ENCODE assay signal across 14 cellular contexts in the genomic region with DNA sequence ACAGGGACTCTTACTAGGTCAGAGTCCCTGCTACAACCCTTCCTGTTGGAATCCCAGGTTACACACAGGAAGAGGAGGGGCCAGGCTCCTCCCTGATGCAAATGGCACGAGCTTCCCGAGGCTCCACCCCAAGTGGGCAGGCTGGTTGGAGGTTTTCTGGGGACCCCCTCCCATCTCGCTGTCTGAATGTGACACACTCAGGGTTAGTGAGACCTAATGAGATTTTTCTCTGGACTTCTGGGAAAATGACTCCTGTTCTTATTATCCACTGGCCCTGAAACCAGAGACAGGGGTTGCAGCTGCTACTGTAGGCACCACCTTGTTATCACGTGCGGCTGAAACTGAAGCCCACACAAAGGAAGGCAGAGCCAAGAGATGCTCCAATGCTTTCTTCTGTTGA.
A peak's percentile ranks its signal among the peaks of the same experiment; 100 is the strongest.
DNase-seq lines count a peak whose midpoint lies in the region; ATAC-seq and TF ChIP-seq lines count a peak whose summit lies in the region.
"Had no signal": no experiment of that assay in that cellular context is flagged by ENCODE, and none has a peak within 500 bp of the region (broad histone marks: within the 10 kb centered on the region; RNA-seq: fewer than 3 reads in every experiment).

No MANE protein-coding gene starts in this region.

- no peak for TF ChIP-seq EP300 in gastroesophageal sphincter (IDR thresholded peaks at IDR 0.05)

- TF ChIP-seq CTCF in GM23338 (conservative IDR thresholded peaks at IDR 0.05; ENCODE audit: low read depth in 2 of 2) (no peak), gastroesophageal sphincter (IDR thresholded peaks at IDR 0.05) (no peak), testis (IDR thresholded peaks at IDR 0.05) (no peak)

- DNase-seq in GM23338 (ENCODE audit: low spot score) (peak; percentile 41), SJCRH30 (peak; percentile 56 to 63), testis (peak; percentile 38), NCI-H748 (lab: John Stamatoyannopoulos, UW; ENCODE audit: unreplicated experiment) (no peak), left colon (no peak)
- DNase-seq: activated CD4-positive, alpha-beta T cell treated with anti-CD3 and anti-CD28 coated beads for 4 hours; activated naive CD4-positive, alpha-beta T cell treated with Interleukin-2 at 50 U/mL for 16 hours; DMS 273 treated with DMSO at 0.1 percent for 48 hours; nephron progenitor cell; SIG-M5; stimulated activated naive CD8-positive, alpha-beta T cell treated with anti-CD3 and anti-CD28 coated beads, Interleukin-15, Interleukin-2, amounts not matched to agents 100 U/mL and 50 U/mL, for 24 hours had no signal

- H3K4me3 ChIP-seq in GM23338 (no peak overlapping the region), SJCRH30 (peak overlapping the region; percentile 8; the same call in 1 of the 2 replicates), gastroesophageal sphincter (no peak overlapping the region), testis (no peak overlapping the region)
- H3K4me3 ChIP-seq: BLaER1 had no signal

- H3K4me3 Mint-ChIP-seq in GM23338 = no peak overlapping the region
- H3K4me3 Mint-ChIP-seq: nephron progenitor cell had no signal

- no peaks in the 10 kb centered on the region for H3K9me2 ChIP-seq in GM23338 (ENCODE audit: insufficient read depth)

- H3F3A ChIP-seq in GM23338 (replicated peaks; ENCODE audit: low read depth) = no peaks in the 10 kb centered on the region

- 65% methylated on average over 4 of the region's 5 CpGs; no CpG with 5 or more reads in 1 of the 2 donors for WGBS in gastroesophageal sphincter (ENCODE audit: low coverage in 1 of 2), 2 donors
- 48 to 62% methylated on average over 4 to 5 of the region's 5 CpGs for WGBS in testis, 2 donors

- no peaks in the 10 kb centered on the region for H3K9me3 ChIP-seq in SJCRH30 (replicated peaks)
- no peaks in the 10 kb centered on the region for H3K9me3 ChIP-seq in gastroesophageal sphincter
- no peaks in the 10 kb centered on the region for H3K9me3 ChIP-seq in testis

- no peaks in the 10 kb centered on the region for H4K20me1 ChIP-seq in GM23338 (replicated peaks; ENCODE audit: insufficient read depth)
- H4K20me1 ChIP-seq: BLaER1 had no signal

- no peak overlapping the region for H3K27ac ChIP-seq in GM23338 (ENCODE audit: low read depth)
- no peak overlapping the region for H3K27ac ChIP-seq in SJCRH30
- H3K27ac ChIP-seq in gastroesophageal sphincter = peak overlapping the region in 3 of 4 donors; percentile 44 to 54 (median 49)
- no peak overlapping the region for H3K27ac ChIP-seq in testis
- H3K27ac ChIP-seq: BLaER1 had no signal

- H2AFZ ChIP-seq in GM23338 = peak overlapping the region; percentile 18

- H3K9me3 Mint-ChIP-seq in GM23338 = peaks cover 4% of the 10 kb centered on the region; the same call in 2 of the 3 replicates
- H3K9me3 Mint-ChIP-seq: nephron progenitor cell had no signal

- no peaks in the 10 kb centered on the region for H3K27me3 Mint-ChIP-seq in GM23338 (ENCODE audit: insufficient read depth, low read depth, poor library complexity)

- peaks cover 22% of the 10 kb centered on the region for H3K4me1 ChIP-seq in GM23338 (ENCODE audit: insufficient read depth)
- 0 out of 2 replicates have a peak, but pooled peaks cover 2% of the 10 kb centered on the region for H3K4me1 ChIP-seq in SJCRH30
- H3K4me1 ChIP-seq in gastroesophageal sphincter = peaks cover 0 to 16% (median 6%) of the 10 kb centered on the region in 3 donors
- no peaks in the 10 kb centered on the region for H3K4me1 ChIP-seq in testis
- H3K4me1 ChIP-seq: BLaER1 had no signal

- H3K79me2 ChIP-seq in GM23338 (replicated peaks; ENCODE audit: insufficient read depth) = no peaks in the 10 kb centered on the region

- no peak overlapping the region for H3K4me2 ChIP-seq in GM23338
- H3K4me2 ChIP-seq: BLaER1 had no signal

- H3K36me3 Mint-ChIP-seq in GM23338 (ENCODE audit: low read depth) = 0 out of 3 replicates have a peak, but pooled peaks cover 3% of the 10 kb centered on the region

- TF ChIP-seq POLR2A in gastroesophageal sphincter (IDR thresholded peaks at IDR 0.05) = no peak
- no peak for TF ChIP-seq POLR2A in testis (IDR thresholded peaks at IDR 0.05)

- H3K27me3 ChIP-seq in GM23338 (ENCODE audit: insufficient read depth) (no peaks in the 10 kb centered on the region), SJCRH30 (no peaks in the 10 kb centered on the region), gastroesophageal sphincter (no peaks in the 10 kb centered on the region), testis (no peaks in the 10 kb centered on the region)
- H3K27me3 ChIP-seq: BLaER1 had no signal

- intact Hi-C loops in testis (cut with DNase I; ENCODE audit: low total_unique reads) = no loop called here
- intact Hi-C loops in left colon (cut with DNase I, micrococcal nuclease) = no loop called here

- ATAC-seq in GM23338 = peak; percentile 34; the same call in 1 of the 3 replicates
- ATAC-seq in gastroesophageal sphincter = no peak
- ATAC-seq in left colon = no peak
- no peak for ATAC-seq in HG03175 (IDR thresholded peaks at IDR 0.05; ENCODE audit: unreplicated experiment)
- ATAC-seq: stimulated activated naive CD8-positive, alpha-beta T cell treated with anti-CD3 and anti-CD28 coated beads, Interleukin-15, Interleukin-2, amounts not matched to agents 100 U/mL and 50 U/mL, for 24 hours had no signal

- no peak overlapping the region for H3K27ac Mint-ChIP-seq in GM23338
- H3K27ac Mint-ChIP-seq: nephron progenitor cell had no signal

- H3K4me1 Mint-ChIP-seq in GM23338 = peaks cover 24% of the 10 kb centered on the region

- H3K36me3 ChIP-seq in GM23338 (ENCODE audit: insufficient read depth) = no peaks in the 10 kb centered on the region
- no peaks in the 10 kb centered on the region for H3K36me3 ChIP-seq in SJCRH30
- H3K36me3 ChIP-seq in gastroesophageal sphincter = no peaks in the 10 kb centered on the region
- H3K36me3 ChIP-seq in testis (ENCODE audit: low read depth, missing control alignments) = no peaks in the 10 kb centered on the region
- H3K36me3 ChIP-seq: BLaER1 had no signal

TF ChIP-seq in GM23338, 12 proteins besides CTCF, POLR2A, EP300 and RAD21 (continues in another document):
- no peak for TF ChIP-seq CREB1 (CRISPR knock-in tag; IDR thresholded peaks at IDR 0.05; ENCODE audit: low read depth)
- no peak for TF ChIP-seq ZNF462 (CRISPR knock-in tag; IDR thresholded peaks at IDR 0.05)
- no peak for TF ChIP-seq EZH2phosphoT487 (IDR thresholded peaks at IDR 0.05; ENCODE audit: unreplicated experiment)

Comparison
In these comparisons a context has a peak if more than half of its experiments do, and no peak if none do; other contexts are left out.
1. DNase-seq: peak in GM23338 (single experiment), SJCRH30 (2 of 2) and testis (single experiment); none in NCI-H748 (single experiment) and left colon (0 of 2).
2. H3K27ac ChIP-seq: peak in gastroesophageal sphincter (3 of 4); none in GM23338 (single experiment), SJCRH30 (single experiment) and testis (0 of 2).